Comparison of ENCODE assay signal across 19 cellular contexts in genomic region chr7:140134039-140134438, GRCh38. TPM values are rescaled to one million over a fixed set of nuclear protein-coding genes. Genes with fewer than 3 reads are reported as not detected.
A peak's percentile ranks its signal among the peaks of the same experiment; 100 is the strongest.
DNase-seq lines count a peak whose midpoint lies in the region; ATAC-seq and TF ChIP-seq lines count a peak whose summit lies in the region.
"Had no signal": no experiment of that assay in that cellular context is flagged by ENCODE, and none has a peak within 500 bp of the region (broad histone marks: within the 10 kb centered on the region; RNA-seq: fewer than 3 reads in every experiment).

No MANE protein-coding gene starts in this region.

- H3K36me3 ChIP-seq in tibial nerve, result peaks cover 0 to 47% (median 6%) of the 10 kb centered on the region in 3 donors

- H3K36me3 Mint-ChIP-seq in activated naive CD8-positive, alpha-beta T cell treated with anti-CD3 and anti-CD28 coated beads, Interleukin-2, amount 50 U/mL, for 24 hours (ENCODE audit: low read depth), result peaks cover 25% of the 10 kb centered on the region
- H3K36me3 Mint-ChIP-seq in activated naive CD8-positive, alpha-beta T cell treated with anti-CD3 and anti-CD28 coated beads for 36 hours, result peaks cover 5% of the 10 kb centered on the region
- H3K36me3 Mint-ChIP-seq in activated B cell treated with CpG ODN at 0.5 μM for 24 hours (ENCODE audit: low read depth), result peaks cover 66% of the 10 kb centered on the region

- no peak overlapping the region for H3K4me3 Mint-ChIP-seq in activated naive CD8-positive, alpha-beta T cell treated with anti-CD3 and anti-CD28 coated beads, Interleukin-2, amount 50 U/mL, for 24 hours
- no peak overlapping the region for H3K4me3 Mint-ChIP-seq in activated naive CD8-positive, alpha-beta T cell treated with anti-CD3 and anti-CD28 coated beads for 36 hours
- no peak overlapping the region for H3K4me3 Mint-ChIP-seq in stimulated activated naive CD8-positive, alpha-beta T cell treated with anti-CD3 and anti-CD28 coated beads, Interleukin-15, amount 100 ng/mL, for 72 hours
- H3K4me3 Mint-ChIP-seq in activated B cell treated with CpG ODN at 0.5 μM for 24 hours, result no peak overlapping the region
- H3K4me3 Mint-ChIP-seq: CD14-positive monocyte; CD4-positive, alpha-beta memory T cell; CD4-positive, CD25-positive, alpha-beta regulatory T cell; CD8-positive, alpha-beta memory T cell had no signal

- POLR2A ChIA-PET in activated B cell treated with CpG ODN at 0.5 μM for 24 hours (lab: Charles Lee), result no interaction called here

- TF ChIP-seq EP300 in tibial nerve (IDR thresholded peaks at IDR 0.05), result no peak

- no peak overlapping the region for H3K27ac ChIP-seq in tibial nerve
- H3K27ac ChIP-seq: BLaER1 had no signal

- no peak overlapping the region for H3K4me3 ChIP-seq in tibial nerve
- H3K4me3 ChIP-seq: BLaER1 had no signal

- no peaks in the 10 kb centered on the region for H3K9me3 ChIP-seq in tibial nerve
- H3K9me3 ChIP-seq: BE2C, BLaER1 had no signal

- intact Hi-C loops in activated B cell treated with CpG ODN at 0.5 μM for 24 hours (cut with micrococcal nuclease), result no loop called here

- ATAC-seq in activated naive CD8-positive, alpha-beta T cell treated with anti-CD3 and anti-CD28 coated beads, Interleukin-2, amount 50 U/mL, for 24 hours, result peak; percentile 52
- peak; percentile 28 for ATAC-seq in stimulated activated naive CD8-positive, alpha-beta T cell treated with anti-CD3 and anti-CD28 coated beads, Interleukin-15, Interleukin-2, amounts not matched to agents 100 U/mL and 50 U/mL, for 24 hours
- ATAC-seq in stimulated activated naive CD8-positive, alpha-beta T cell treated with anti-CD3 and anti-CD28 coated beads, Interleukin-15, amount 100 ng/mL, for 72 hours, result no peak
- no peak for ATAC-seq in activated B cell treated with CpG ODN at 0.5 μM for 24 hours (ENCODE audit: low read depth)

- H3K27ac Mint-ChIP-seq in activated naive CD8-positive, alpha-beta T cell treated with anti-CD3 and anti-CD28 coated beads, Interleukin-2, amount 50 U/mL, for 24 hours, result no peak overlapping the region
- no peak overlapping the region for H3K27ac Mint-ChIP-seq in activated naive CD8-positive, alpha-beta T cell treated with anti-CD3 and anti-CD28 coated beads for 36 hours
- no peak overlapping the region for H3K27ac Mint-ChIP-seq in stimulated activated naive CD8-positive, alpha-beta T cell treated with anti-CD3 and anti-CD28 coated beads, Interleukin-15, amount 100 ng/mL, for 72 hours
- H3K27ac Mint-ChIP-seq in activated B cell treated with CpG ODN at 0.5 μM for 24 hours, result peak overlapping the region; percentile 12
- H3K27ac Mint-ChIP-seq: CD14-positive monocyte; CD4-positive, alpha-beta memory T cell; CD4-positive, CD25-positive, alpha-beta regulatory T cell had no signal

- H3K9me3 Mint-ChIP-seq in activated naive CD8-positive, alpha-beta T cell treated with anti-CD3 and anti-CD28 coated beads, Interleukin-2, amount 50 U/mL, for 24 hours, result no peaks in the 10 kb centered on the region
- no peaks in the 10 kb centered on the region for H3K9me3 Mint-ChIP-seq in activated naive CD8-positive, alpha-beta T cell treated with anti-CD3 and anti-CD28 coated beads for 36 hours
- H3K9me3 Mint-ChIP-seq in stimulated activated naive CD8-positive, alpha-beta T cell treated with anti-CD3 and anti-CD28 coated beads, Interleukin-15, amount 100 ng/mL, for 72 hours, result no peaks in the 10 kb centered on the region
- no peaks in the 10 kb centered on the region for H3K9me3 Mint-ChIP-seq in activated B cell treated with CpG ODN at 0.5 μM for 24 hours
- H3K9me3 Mint-ChIP-seq: CD14-positive monocyte; CD4-positive, alpha-beta memory T cell; CD4-positive, CD25-positive, alpha-beta regulatory T cell; CD8-positive, alpha-beta memory T cell had no signal

- CTCF ChIA-PET in activated B cell treated with CpG ODN at 0.5 μM for 24 hours (lab: Charles Lee), result no interaction called here

- WGBS in tibial nerve, 2 donors, result 85 to 86% methylated on average over 2 of the region's 2 CpGs

- TF ChIP-seq POLR2A in tibial nerve (IDR thresholded peaks at IDR 0.05), result no peak

- DNase-seq in activated naive CD8-positive, alpha-beta T cell treated with anti-CD3 and anti-CD28 coated beads, Interleukin-2, amount 50 U/mL, for 24 hours, result no peak
- no peak for DNase-seq in activated naive CD8-positive, alpha-beta T cell treated with anti-CD3 and anti-CD28 coated beads for 36 hours
- DNase-seq in stimulated activated naive CD8-positive, alpha-beta T cell treated with anti-CD3 and anti-CD28 coated beads, Interleukin-15, Interleukin-2, amounts not matched to agents 100 U/mL and 50 U/mL, for 24 hours, result no peak
- DNase-seq in stimulated activated naive CD8-positive, alpha-beta T cell treated with anti-CD3 and anti-CD28 coated beads, Interleukin-15, amount 100 ng/mL, for 72 hours, result no peak
- DNase-seq in activated B cell treated with CpG ODN at 0.5 μM for 24 hours (no peak), tibial nerve (ENCODE audit: low spot score in 2 of 2) (no peak), SKM-1 treated with dmso at 0.1 percent for 144 hours (lab: John Stamatoyannopoulos, UW; ENCODE audit: unreplicated experiment) (no peak)
- DNase-seq: 8988T; ACHN; BE2C; C1 segment of cervical spinal cord; CD4-positive, alpha-beta memory T cell; CD4-positive, CD25-positive, alpha-beta regulatory T cell; CD8-positive, alpha-beta memory T cell; COR-L47; DMS79 treated with DMSO at 0.1 percent for 48 hours; GF-D8 had no signal

- H3K4me1 ChIP-seq in tibial nerve, result no peaks in the 10 kb centered on the region
- H3K4me1 ChIP-seq: BE2C, BLaER1 had no signal

- H3K27me3 ChIP-seq in tibial nerve, result no peaks in the 10 kb centered on the region
- H3K27me3 ChIP-seq: BE2C, BLaER1 had no signal

- H3K4me1 Mint-ChIP-seq in activated naive CD8-positive, alpha-beta T cell treated with anti-CD3 and anti-CD28 coated beads, Interleukin-2, amount 50 U/mL, for 24 hours, result peaks cover 13% of the 10 kb centered on the region
- H3K4me1 Mint-ChIP-seq in activated naive CD8-positive, alpha-beta T cell treated with anti-CD3 and anti-CD28 coated beads for 36 hours, result peaks cover 12% of the 10 kb centered on the region
- H3K4me1 Mint-ChIP-seq in stimulated activated naive CD8-positive, alpha-beta T cell treated with anti-CD3 and anti-CD28 coated beads, Interleukin-15, amount 100 ng/mL, for 72 hours, result peaks cover 19% of the 10 kb centered on the region
- H3K4me1 Mint-ChIP-seq in activated B cell treated with CpG ODN at 0.5 μM for 24 hours, result peaks cover 11% of the 10 kb centered on the region

- no peak for TF ChIP-seq CTCF in activated B cell treated with CpG ODN at 0.5 μM for 24 hours (IDR thresholded peaks at IDR 0.05)
- TF ChIP-seq CTCF in tibial nerve (IDR thresholded peaks at IDR 0.05), result no peak

- no peaks in the 10 kb centered on the region for H3K27me3 Mint-ChIP-seq in activated naive CD8-positive, alpha-beta T cell treated with anti-CD3 and anti-CD28 coated beads, Interleukin-2, amount 50 U/mL, for 24 hours
- no peaks in the 10 kb centered on the region for H3K27me3 Mint-ChIP-seq in activated naive CD8-positive, alpha-beta T cell treated with anti-CD3 and anti-CD28 coated beads for 36 hours
- H3K27me3 Mint-ChIP-seq in stimulated activated naive CD8-positive, alpha-beta T cell treated with anti-CD3 and anti-CD28 coated beads, Interleukin-15, amount 100 ng/mL, for 72 hours, result no peaks in the 10 kb centered on the region
- no peaks in the 10 kb centered on the region for H3K27me3 Mint-ChIP-seq in activated B cell treated with CpG ODN at 0.5 μM for 24 hours
- H3K27me3 Mint-ChIP-seq: CD4-positive, alpha-beta memory T cell; CD4-positive, CD25-positive, alpha-beta regulatory T cell; CD8-positive, alpha-beta memory T cell had no signal

RNA-seq across cellular contexts. Expression of gene KDM7A, which starts 42.7 kb away (rescaled TPM):
- 1 to 10 TPM; 7.5 to 7.9 TPM for total RNA-seq in activated naive CD8-positive, alpha-beta T cell treated with anti-CD3 and anti-CD28 coated beads for 36 hours
- total RNA-seq in activated B cell treated with CpG ODN at 0.5 μM for 24 hours (13.8 and 15.5 TPM in 2 replicates), tibial nerve (10 to 100 TPM; 15.3 to 34.5 (median 23.2) TPM)

Comparison
In these comparisons a context has a peak if more than half of its experiments do, and no peak if none do; other contexts are left out.
1. ATAC-seq: peak in activated naive CD8-positive, alpha-beta T cell treated with anti-CD3 and anti-CD28 coated beads, Interleukin-2, amount 50 U/mL, for 24 hours (single experiment) and stimulated activated naive CD8-positive, alpha-beta T cell treated with anti-CD3 and anti-CD28 coated beads, Interleukin-15, Interleukin-2, amounts not matched to agents 100 U/mL and 50 U/mL, for 24 hours (single experiment); none in stimulated activated naive CD8-positive, alpha-beta T cell treated with anti-CD3 and anti-CD28 coated beads, Interleukin-15, amount 100 ng/mL, for 72 hours (single experiment) and activated B cell treated with CpG ODN at 0.5 μM for 24 hours (single experiment).